Comparison of ENCODE assay signal across 1 cellular context in the genomic region with DNA sequence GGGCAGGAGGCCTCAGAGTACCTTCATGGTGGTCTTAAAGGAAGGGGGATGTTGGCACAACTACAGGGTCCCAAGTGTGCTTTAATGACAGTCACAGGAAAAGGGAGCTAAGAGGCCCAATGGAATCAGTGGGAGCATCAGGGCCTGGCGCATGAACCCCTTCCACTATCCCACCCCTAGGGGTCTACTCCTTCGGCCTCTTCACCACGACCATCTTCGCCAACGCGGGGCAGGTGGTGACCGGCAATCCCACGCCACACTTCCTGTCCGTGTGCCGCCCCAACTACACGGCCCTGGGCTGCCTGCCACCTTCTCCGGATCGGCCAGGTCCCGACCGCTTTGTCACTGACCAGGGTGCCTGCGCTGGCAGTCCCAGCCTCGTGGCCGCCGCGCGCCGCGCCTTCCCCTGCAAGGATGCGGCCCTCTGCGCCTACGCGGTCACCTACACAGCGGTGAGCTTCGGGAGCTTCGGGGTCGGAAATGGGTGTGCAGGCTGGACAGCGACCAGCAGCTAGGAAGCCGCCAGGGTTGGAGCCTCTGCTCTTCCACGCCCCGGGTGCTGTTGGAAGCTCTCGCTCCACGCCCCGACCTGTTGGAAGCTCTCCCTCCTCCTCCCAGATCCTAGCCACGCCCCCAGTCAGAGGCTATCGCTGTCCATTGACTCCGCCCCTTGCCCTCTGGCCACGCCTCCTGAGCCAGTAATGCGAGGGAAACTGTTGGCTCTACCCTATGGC.
TF ChIP-seq lines count a peak whose summit lies in the region.

No MANE protein-coding gene starts in this region.

TF ChIP-seq in K562, 482 proteins besides CTCF, POLR2A, EP300 and RAD21 (continued from another document and continues in another):
- TF ChIP-seq, protein P1, sequence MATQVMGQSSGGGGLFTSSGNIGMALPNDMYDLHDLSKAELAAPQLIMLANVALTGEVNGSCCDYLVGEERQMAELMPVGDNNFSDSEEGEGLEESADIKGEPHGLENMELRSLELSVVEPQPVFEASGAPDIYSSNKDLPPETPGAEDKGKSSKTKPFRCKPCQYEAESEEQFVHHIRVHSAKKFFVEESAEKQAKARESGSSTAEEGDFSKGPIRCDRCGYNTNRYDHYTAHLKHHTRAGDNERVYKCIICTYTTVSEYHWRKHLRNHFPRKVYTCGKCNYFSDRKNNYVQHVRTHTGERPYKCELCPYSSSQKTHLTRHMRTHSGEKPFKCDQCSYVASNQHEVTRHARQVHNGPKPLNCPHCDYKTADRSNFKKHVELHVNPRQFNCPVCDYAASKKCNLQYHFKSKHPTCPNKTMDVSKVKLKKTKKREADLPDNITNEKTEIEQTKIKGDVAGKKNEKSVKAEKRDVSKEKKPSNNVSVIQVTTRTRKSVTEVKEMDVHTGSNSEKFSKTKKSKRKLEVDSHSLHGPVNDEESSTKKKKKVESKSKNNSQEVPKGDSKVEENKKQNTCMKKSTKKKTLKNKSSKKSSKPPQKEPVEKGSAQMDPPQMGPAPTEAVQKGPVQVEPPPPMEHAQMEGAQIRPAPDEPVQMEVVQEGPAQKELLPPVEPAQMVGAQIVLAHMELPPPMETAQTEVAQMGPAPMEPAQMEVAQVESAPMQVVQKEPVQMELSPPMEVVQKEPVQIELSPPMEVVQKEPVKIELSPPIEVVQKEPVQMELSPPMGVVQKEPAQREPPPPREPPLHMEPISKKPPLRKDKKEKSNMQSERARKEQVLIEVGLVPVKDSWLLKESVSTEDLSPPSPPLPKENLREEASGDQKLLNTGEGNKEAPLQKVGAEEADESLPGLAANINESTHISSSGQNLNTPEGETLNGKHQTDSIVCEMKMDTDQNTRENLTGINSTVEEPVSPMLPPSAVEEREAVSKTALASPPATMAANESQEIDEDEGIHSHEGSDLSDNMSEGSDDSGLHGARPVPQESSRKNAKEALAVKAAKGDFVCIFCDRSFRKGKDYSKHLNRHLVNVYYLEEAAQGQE (CRISPR knock-in tag; IDR thresholded peaks at IDR 0.05; ENCODE audit: low read depth): peak; percentile 84; the same call in 1 of the 2 replicates
- TF ChIP-seq SIN3A (IDR thresholded peaks at IDR 0.05; ENCODE audit: borderline replicate concordance in 2 of 2, control insufficient read depth in 1 of 2, low read depth in 2 of 2, low read length in 2 of 2): peak in 1 of 2 experiments; percentile 51; a peak in 1 of 4 replicates
- TF ChIP-seq, protein P2, sequence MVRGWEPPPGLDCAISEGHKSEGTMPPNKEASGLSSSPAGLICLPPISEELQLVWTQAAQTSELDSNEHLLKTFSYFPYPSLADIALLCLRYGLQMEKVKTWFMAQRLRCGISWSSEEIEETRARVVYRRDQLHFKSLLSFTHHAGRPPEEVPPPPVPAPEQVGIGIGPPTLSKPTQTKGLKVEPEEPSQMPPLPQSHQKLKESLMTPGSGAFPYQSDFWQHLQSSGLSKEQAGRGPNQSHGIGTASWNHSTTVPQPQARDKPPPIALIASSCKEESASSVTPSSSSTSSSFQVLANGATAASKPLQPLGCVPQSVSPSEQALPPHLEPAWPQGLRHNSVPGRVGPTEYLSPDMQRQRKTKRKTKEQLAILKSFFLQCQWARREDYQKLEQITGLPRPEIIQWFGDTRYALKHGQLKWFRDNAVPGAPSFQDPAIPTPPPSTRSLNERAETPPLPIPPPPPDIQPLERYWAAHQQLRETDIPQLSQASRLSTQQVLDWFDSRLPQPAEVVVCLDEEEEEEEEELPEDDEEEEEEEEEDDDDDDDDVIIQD (CRISPR knock-in tag; IDR thresholded peaks at IDR 0.05): no peak
- no peak for TF ChIP-seq YBX1 (IDR thresholded peaks at IDR 0.05)
- no peak for TF ChIP-seq DACH1 (IDR thresholded peaks at IDR 0.05; ENCODE audit: partially characterized antibody)
- TF ChIP-seq, protein P3, sequence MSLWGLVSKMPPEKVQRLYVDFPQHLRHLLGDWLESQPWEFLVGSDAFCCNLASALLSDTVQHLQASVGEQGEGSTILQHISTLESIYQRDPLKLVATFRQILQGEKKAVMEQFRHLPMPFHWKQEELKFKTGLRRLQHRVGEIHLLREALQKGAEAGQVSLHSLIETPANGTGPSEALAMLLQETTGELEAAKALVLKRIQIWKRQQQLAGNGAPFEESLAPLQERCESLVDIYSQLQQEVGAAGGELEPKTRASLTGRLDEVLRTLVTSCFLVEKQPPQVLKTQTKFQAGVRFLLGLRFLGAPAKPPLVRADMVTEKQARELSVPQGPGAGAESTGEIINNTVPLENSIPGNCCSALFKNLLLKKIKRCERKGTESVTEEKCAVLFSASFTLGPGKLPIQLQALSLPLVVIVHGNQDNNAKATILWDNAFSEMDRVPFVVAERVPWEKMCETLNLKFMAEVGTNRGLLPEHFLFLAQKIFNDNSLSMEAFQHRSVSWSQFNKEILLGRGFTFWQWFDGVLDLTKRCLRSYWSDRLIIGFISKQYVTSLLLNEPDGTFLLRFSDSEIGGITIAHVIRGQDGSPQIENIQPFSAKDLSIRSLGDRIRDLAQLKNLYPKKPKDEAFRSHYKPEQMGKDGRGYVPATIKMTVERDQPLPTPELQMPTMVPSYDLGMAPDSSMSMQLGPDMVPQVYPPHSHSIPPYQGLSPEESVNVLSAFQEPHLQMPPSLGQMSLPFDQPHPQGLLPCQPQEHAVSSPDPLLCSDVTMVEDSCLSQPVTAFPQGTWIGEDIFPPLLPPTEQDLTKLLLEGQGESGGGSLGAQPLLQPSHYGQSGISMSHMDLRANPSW (CRISPR knock-in tag; IDR thresholded peaks at IDR 0.05): no peak
- TF ChIP-seq RNF2 (IDR thresholded peaks at IDR 0.05): no peak
- TF ChIP-seq PTTG1 (tag; IDR thresholded peaks at IDR 0.05; ENCODE audit: low read depth): no peak
- 0 out of 2 replicates have a peak, but pooled peaks have one; percentile 43 for TF ChIP-seq KLF1 (tag; IDR thresholded peaks at IDR 0.05)
- TF ChIP-seq, protein P4, sequence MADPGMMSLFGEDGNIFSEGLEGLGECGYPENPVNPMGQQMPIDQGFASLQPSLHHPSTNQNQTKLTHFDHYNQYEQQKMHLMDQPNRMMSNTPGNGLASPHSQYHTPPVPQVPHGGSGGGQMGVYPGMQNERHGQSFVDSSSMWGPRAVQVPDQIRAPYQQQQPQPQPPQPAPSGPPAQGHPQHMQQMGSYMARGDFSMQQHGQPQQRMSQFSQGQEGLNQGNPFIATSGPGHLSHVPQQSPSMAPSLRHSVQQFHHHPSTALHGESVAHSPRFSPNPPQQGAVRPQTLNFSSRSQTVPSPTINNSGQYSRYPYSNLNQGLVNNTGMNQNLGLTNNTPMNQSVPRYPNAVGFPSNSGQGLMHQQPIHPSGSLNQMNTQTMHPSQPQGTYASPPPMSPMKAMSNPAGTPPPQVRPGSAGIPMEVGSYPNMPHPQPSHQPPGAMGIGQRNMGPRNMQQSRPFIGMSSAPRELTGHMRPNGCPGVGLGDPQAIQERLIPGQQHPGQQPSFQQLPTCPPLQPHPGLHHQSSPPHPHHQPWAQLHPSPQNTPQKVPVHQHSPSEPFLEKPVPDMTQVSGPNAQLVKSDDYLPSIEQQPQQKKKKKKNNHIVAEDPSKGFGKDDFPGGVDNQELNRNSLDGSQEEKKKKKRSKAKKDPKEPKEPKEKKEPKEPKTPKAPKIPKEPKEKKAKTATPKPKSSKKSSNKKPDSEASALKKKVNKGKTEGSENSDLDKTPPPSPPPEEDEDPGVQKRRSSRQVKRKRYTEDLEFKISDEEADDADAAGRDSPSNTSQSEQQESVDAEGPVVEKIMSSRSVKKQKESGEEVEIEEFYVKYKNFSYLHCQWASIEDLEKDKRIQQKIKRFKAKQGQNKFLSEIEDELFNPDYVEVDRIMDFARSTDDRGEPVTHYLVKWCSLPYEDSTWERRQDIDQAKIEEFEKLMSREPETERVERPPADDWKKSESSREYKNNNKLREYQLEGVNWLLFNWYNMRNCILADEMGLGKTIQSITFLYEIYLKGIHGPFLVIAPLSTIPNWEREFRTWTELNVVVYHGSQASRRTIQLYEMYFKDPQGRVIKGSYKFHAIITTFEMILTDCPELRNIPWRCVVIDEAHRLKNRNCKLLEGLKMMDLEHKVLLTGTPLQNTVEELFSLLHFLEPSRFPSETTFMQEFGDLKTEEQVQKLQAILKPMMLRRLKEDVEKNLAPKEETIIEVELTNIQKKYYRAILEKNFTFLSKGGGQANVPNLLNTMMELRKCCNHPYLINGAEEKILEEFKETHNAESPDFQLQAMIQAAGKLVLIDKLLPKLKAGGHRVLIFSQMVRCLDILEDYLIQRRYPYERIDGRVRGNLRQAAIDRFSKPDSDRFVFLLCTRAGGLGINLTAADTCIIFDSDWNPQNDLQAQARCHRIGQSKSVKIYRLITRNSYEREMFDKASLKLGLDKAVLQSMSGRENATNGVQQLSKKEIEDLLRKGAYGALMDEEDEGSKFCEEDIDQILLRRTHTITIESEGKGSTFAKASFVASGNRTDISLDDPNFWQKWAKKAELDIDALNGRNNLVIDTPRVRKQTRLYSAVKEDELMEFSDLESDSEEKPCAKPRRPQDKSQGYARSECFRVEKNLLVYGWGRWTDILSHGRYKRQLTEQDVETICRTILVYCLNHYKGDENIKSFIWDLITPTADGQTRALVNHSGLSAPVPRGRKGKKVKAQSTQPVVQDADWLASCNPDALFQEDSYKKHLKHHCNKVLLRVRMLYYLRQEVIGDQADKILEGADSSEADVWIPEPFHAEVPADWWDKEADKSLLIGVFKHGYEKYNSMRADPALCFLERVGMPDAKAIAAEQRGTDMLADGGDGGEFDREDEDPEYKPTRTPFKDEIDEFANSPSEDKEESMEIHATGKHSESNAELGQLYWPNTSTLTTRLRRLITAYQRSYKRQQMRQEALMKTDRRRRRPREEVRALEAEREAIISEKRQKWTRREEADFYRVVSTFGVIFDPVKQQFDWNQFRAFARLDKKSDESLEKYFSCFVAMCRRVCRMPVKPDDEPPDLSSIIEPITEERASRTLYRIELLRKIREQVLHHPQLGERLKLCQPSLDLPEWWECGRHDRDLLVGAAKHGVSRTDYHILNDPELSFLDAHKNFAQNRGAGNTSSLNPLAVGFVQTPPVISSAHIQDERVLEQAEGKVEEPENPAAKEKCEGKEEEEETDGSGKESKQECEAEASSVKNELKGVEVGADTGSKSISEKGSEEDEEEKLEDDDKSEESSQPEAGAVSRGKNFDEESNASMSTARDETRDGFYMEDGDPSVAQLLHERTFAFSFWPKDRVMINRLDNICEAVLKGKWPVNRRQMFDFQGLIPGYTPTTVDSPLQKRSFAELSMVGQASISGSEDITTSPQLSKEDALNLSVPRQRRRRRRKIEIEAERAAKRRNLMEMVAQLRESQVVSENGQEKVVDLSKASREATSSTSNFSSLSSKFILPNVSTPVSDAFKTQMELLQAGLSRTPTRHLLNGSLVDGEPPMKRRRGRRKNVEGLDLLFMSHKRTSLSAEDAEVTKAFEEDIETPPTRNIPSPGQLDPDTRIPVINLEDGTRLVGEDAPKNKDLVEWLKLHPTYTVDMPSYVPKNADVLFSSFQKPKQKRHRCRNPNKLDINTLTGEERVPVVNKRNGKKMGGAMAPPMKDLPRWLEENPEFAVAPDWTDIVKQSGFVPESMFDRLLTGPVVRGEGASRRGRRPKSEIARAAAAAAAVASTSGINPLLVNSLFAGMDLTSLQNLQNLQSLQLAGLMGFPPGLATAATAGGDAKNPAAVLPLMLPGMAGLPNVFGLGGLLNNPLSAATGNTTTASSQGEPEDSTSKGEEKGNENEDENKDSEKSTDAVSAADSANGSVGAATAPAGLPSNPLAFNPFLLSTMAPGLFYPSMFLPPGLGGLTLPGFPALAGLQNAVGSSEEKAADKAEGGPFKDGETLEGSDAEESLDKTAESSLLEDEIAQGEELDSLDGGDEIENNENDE (IDR thresholded peaks at IDR 0.05; ENCODE audit: low read depth, low read length): no peak
- no peak for TF ChIP-seq TEAD2 (tag; IDR thresholded peaks at IDR 0.05)
- TF ChIP-seq, protein P5, sequence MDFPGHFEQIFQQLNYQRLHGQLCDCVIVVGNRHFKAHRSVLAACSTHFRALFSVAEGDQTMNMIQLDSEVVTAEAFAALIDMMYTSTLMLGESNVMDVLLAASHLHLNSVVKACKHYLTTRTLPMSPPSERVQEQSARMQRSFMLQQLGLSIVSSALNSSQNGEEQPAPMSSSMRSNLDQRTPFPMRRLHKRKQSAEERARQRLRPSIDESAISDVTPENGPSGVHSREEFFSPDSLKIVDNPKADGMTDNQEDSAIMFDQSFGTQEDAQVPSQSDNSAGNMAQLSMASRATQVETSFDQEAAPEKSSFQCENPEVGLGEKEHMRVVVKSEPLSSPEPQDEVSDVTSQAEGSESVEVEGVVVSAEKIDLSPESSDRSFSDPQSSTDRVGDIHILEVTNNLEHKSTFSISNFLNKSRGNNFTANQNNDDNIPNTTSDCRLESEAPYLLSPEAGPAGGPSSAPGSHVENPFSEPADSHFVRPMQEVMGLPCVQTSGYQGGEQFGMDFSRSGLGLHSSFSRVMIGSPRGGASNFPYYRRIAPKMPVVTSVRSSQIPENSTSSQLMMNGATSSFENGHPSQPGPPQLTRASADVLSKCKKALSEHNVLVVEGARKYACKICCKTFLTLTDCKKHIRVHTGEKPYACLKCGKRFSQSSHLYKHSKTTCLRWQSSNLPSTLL (IDR thresholded peaks at IDR 0.05): no peak
- TF ChIP-seq ZNF23 (CRISPR knock-in tag; IDR thresholded peaks at IDR 0.05): no peak
- no peak for TF ChIP-seq CHD2 (IDR thresholded peaks at IDR 0.05; ENCODE audit: low read depth, low read length)
- TF ChIP-seq POLR2AphosphoS5 (IDR thresholded peaks at IDR 0.05; ENCODE audit: control insufficient read depth, insufficient read depth, low read depth, low read length): no peak
- TF ChIP-seq, protein P6, sequence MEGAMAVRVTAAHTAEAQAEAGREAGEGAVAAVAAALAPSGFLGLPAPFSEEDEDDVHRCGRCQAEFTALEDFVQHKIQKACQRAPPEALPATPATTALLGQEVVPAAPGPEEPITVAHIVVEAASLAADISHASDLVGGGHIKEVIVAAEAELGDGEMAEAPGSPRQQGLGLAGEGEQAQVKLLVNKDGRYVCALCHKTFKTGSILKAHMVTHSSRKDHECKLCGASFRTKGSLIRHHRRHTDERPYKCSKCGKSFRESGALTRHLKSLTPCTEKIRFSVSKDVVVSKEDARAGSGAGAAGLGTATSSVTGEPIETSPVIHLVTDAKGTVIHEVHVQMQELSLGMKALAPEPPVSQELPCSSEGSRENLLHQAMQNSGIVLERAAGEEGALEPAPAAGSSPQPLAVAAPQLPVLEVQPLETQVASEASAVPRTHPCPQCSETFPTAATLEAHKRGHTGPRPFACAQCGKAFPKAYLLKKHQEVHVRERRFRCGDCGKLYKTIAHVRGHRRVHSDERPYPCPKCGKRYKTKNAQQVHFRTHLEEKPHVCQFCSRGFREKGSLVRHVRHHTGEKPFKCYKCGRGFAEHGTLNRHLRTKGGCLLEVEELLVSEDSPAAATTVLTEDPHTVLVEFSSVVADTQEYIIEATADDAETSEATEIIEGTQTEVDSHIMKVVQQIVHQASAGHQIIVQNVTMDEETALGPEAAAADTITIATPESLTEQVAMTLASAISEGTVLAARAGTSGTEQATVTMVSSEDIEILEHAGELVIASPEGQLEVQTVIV (CRISPR knock-in tag; IDR thresholded peaks at IDR 0.05; ENCODE audit: borderline replicate concordance): no peak
